ENCODE assay signal across 24 cellular contexts in genomic region chr22:29012923-29013322, GRCh38. TPM values are rescaled to one million over a fixed set of nuclear protein-coding genes. Genes with fewer than 3 reads are reported as not detected.
DNase-seq lines count a peak whose midpoint lies in the region; ATAC-seq, FAIRE-seq and TF ChIP-seq lines count a peak whose summit lies in the region.
"Had no signal": no experiment of that assay in that cellular context is flagged by ENCODE, and none has a peak within 500 bp of the region (broad histone marks: within the 10 kb centered on the region; RNA-seq: fewer than 3 reads in every experiment).

No MANE protein-coding gene starts in this region.

- TF ChIP-seq CTCF in HepG2 (CRISPR knock-in tag; IDR thresholded peaks at IDR 0.05), result no peak
- TF ChIP-seq CTCF in right lobe of liver (IDR thresholded peaks at IDR 0.05), result no peak
- TF ChIP-seq CTCF in Peyer's patch (IDR thresholded peaks at IDR 0.05), result no peak

- H3K79me1 ChIP-seq in mesenchymal stem cell (replicated peaks; ENCODE audit: low read length, poor library complexity, severe bottlenecking) (peaks cover 54% of the 10 kb centered on the region), trophoblast cell (ENCODE audit: low read length) (no peaks in the 10 kb centered on the region)

- H2BK120ac ChIP-seq in mesenchymal stem cell (ENCODE audit: low read depth, low read length) (no peak overlapping the region), trophoblast cell (ENCODE audit: insufficient read depth, low read length, poor library complexity) (no peak overlapping the region)

- in situ Hi-C loops in HepG2 (cut with HindIII; ENCODE audit: extremely low pct_ligation_motif_present, low pct_unique_long_range_greater_than_20kb), result no loop called here

- TF ChIP-seq RAD21 in HepG2 (CRISPR knock-in tag; IDR thresholded peaks at IDR 0.05), result no peak

- peaks cover 7 to 54% of the 10 kb centered on the region in 2 experiments for H3K36me3 ChIP-seq in HepG2 (replicated peaks in 1 of 2; ENCODE audit: control insufficient read depth in 1 of 2, insufficient read depth in 2 of 2, low read length in 2 of 2)
- H3K36me3 ChIP-seq in right lobe of liver, result no peaks in the 10 kb centered on the region
- no peaks in the 10 kb centered on the region for H3K36me3 ChIP-seq in mesenchymal stem cell (ENCODE audit: control insufficient read depth in 1 of 2, insufficient read depth in 2 of 2, low read depth in 1 of 2, low read length in 2 of 2)
- peaks cover 0 to 2% of the 10 kb centered on the region in 2 experiments for H3K36me3 ChIP-seq in trophoblast cell (ENCODE audit: control insufficient read depth in 1 of 2, insufficient read depth in 2 of 2, low read length in 2 of 2)
- H3K36me3 ChIP-seq in Peyer's patch, result no peaks in the 10 kb centered on the region
- H3K36me3 ChIP-seq: BE2C, MG63 had no signal

- H3K4me3 ChIP-seq in HepG2 (replicated peaks in 1 of 3; ENCODE audit: insufficient read depth in 1 of 3, low read depth in 2 of 3, low read length in 3 of 3) (no peak overlapping the region), right lobe of liver (no peak overlapping the region), mesenchymal stem cell (ENCODE audit: insufficient read depth in 1 of 2, low read depth in 1 of 2, low read length in 2 of 2) (no peak overlapping the region), trophoblast cell (ENCODE audit: low read depth, low read length) (no peak overlapping the region), Peyer's patch (no peak overlapping the region)
- H3K4me3 ChIP-seq: HAP-1, MG63 had no signal

- CTCF ChIA-PET in HepG2 (lab: Yijun Ruan, JAX; ENCODE audit: low intra/inter-chr PET ratio, low total read pairs), result no interaction called here

- H3K9me3 Mint-ChIP-seq in activated CD4-positive, alpha-beta T cell treated with anti-CD3 and anti-CD28 coated beads, Interleukin-2, amount 10 ng/mL, durations not matched to agents 24 days and 14 days, result peaks cover 3% of the 10 kb centered on the region
- H3K9me3 Mint-ChIP-seq: HFFc6 had no signal

- no peak overlapping the region for H4K8ac ChIP-seq in mesenchymal stem cell (ENCODE audit: low read length)
- H4K8ac ChIP-seq in trophoblast cell (ENCODE audit: low read depth, low read length), result no peak overlapping the region

- no peak for DNase-seq in HepG2 (ENCODE audit: low spot score)
- no peak for DNase-seq in right lobe of liver
- no peak for DNase-seq in mesenchymal stem cell
- no peak for DNase-seq in trophoblast cell
- no peak for DNase-seq in superior temporal gyrus (ENCODE audit: extremely low spot score)
- DNase-seq in activated CD4-positive, alpha-beta T cell treated with anti-CD3 and anti-CD28 coated beads, Interleukin-2, amount 10 ng/mL, durations not matched to agents 24 days and 14 days, result no peak
- no peak for DNase-seq in Peyer's patch
- DNase-seq: 8988T; ACHN; BE2C; CD8-positive, alpha-beta memory T cell; DMS79 treated with DMSO at 0.1 percent for 48 hours; GF-D8; GOT3; HFFc6; IMR-90; KG1; MG63; NCI-H2029; NCI-H69 had no signal

- 0 out of 2 replicates have a peak, but pooled peaks cover 4% of the 10 kb centered on the region for H4K20me1 ChIP-seq in HepG2 (ENCODE audit: insufficient read depth, low read length)

- H2BK12ac ChIP-seq in mesenchymal stem cell (ENCODE audit: low read length in 2 of 2), result no peak overlapping the region
- no peak overlapping the region for H2BK12ac ChIP-seq in trophoblast cell (ENCODE audit: low read length)

- H3K23ac ChIP-seq in mesenchymal stem cell (ENCODE audit: low read length in 2 of 2) (no peak overlapping the region), trophoblast cell (ENCODE audit: low read length) (peak overlapping the region; percentile 41)

- H4K12ac ChIP-seq in trophoblast cell (ENCODE audit: low read depth, low read length), result no peak overlapping the region

- intact Hi-C loops in HepG2 (cut with micrococcal nuclease; ENCODE audit: unreplicated experiment) (no loop called here), right lobe of liver (cut with DNase I) (no loop called here)
- intact Hi-C loops in activated CD4-positive, alpha-beta T cell treated with anti-CD3 and anti-CD28 coated beads, Interleukin-2, amount 10 ng/mL, durations not matched to agents 24 days and 14 days (cut with micrococcal nuclease), result no loop called here

- TF ChIP-seq POLR2A in HepG2 (IDR thresholded peaks at IDR 0.05; ENCODE audit: insufficient read depth in 1 of 2, low read depth in 2 of 2, low read length in 2 of 2) (no peak), right lobe of liver (IDR thresholded peaks at IDR 0.05) (no peak), Peyer's patch (IDR thresholded peaks at IDR 0.05) (no peak)

- H3K27me3 Mint-ChIP-seq in activated CD4-positive, alpha-beta T cell treated with anti-CD3 and anti-CD28 coated beads, Interleukin-2, amount 10 ng/mL, durations not matched to agents 24 days and 14 days, result peaks cover 28% of the 10 kb centered on the region

- no peak overlapping the region for H3K9ac ChIP-seq in HepG2 (ENCODE audit: insufficient read depth, low read depth, low read length)
- H3K9ac ChIP-seq in mesenchymal stem cell (ENCODE audit: low read length), result no peak overlapping the region
- H3K9ac ChIP-seq in trophoblast cell (ENCODE audit: low read length), result peak overlapping the region; percentile 44

- no peak overlapping the region for H3K27ac Mint-ChIP-seq in activated CD4-positive, alpha-beta T cell treated with anti-CD3 and anti-CD28 coated beads, Interleukin-2, amount 10 ng/mL, durations not matched to agents 24 days and 14 days
- H3K27ac Mint-ChIP-seq: CD14-positive monocyte; CD8-positive, alpha-beta memory T cell; HFFc6 had no signal

- no TSS peak for BruUV-seq in HepG2 (replicated peaks; lab: Mats Ljungman, UMichigan)

- peaks cover 98% of the 10 kb centered on the region for H3K4me1 ChIP-seq in HepG2 (ENCODE audit: insufficient read depth, low read length)
- peaks cover 0 to 33% (median 8%) of the 10 kb centered on the region in 4 donors for H3K4me1 ChIP-seq in right lobe of liver
- H3K4me1 ChIP-seq in mesenchymal stem cell (ENCODE audit: control insufficient read depth, insufficient read depth, low read depth, low read length), result peaks cover 11% of the 10 kb centered on the region
- no peaks in the 10 kb centered on the region for H3K4me1 ChIP-seq in trophoblast cell (ENCODE audit: control insufficient read depth in 1 of 2, insufficient read depth in 2 of 2, low read length in 2 of 2)
- H3K4me1 ChIP-seq in Peyer's patch, result peaks cover 0 to 22% (median 0%) of the 10 kb centered on the region in 4 donors
- H3K4me1 ChIP-seq: BE2C had no signal

- H3K9me3 ChIP-seq in HepG2 (ENCODE audit: low read length), result no peaks in the 10 kb centered on the region
- no peaks in the 10 kb centered on the region for H3K9me3 ChIP-seq in right lobe of liver
- no peaks in the 10 kb centered on the region for H3K9me3 ChIP-seq in mesenchymal stem cell (ENCODE audit: control insufficient read depth, low read length)
- peaks cover 1% of the 10 kb centered on the region for H3K9me3 ChIP-seq in trophoblast cell (ENCODE audit: insufficient read depth, low read depth, low read length)
- H3K9me3 ChIP-seq in Peyer's patch, result no peaks in the 10 kb centered on the region
- H3K9me3 ChIP-seq: BE2C, HAP-1, MG63 had no signal

- H3K4ac ChIP-seq in mesenchymal stem cell (ENCODE audit: low read depth in 1 of 2, low read length in 2 of 2) (no peak overlapping the region), trophoblast cell (ENCODE audit: low read depth, low read length) (no peak overlapping the region)

- H3K4me1 Mint-ChIP-seq in activated CD4-positive, alpha-beta T cell treated with anti-CD3 and anti-CD28 coated beads, Interleukin-2, amount 10 ng/mL, durations not matched to agents 24 days and 14 days, result peaks cover 6% of the 10 kb centered on the region
- H3K4me1 Mint-ChIP-seq: CD14-positive monocyte had no signal

- H3K18ac ChIP-seq in mesenchymal stem cell (ENCODE audit: low read depth in 1 of 2, low read length in 2 of 2) (no peak overlapping the region), trophoblast cell (ENCODE audit: low read length) (no peak overlapping the region)

- H2BK5ac ChIP-seq in mesenchymal stem cell (ENCODE audit: low read depth, low read length, poor library complexity, severe bottlenecking), result no peak overlapping the region
- no peak overlapping the region for H2BK5ac ChIP-seq in trophoblast cell (ENCODE audit: low read depth, low read length, poor library complexity)

- no peak for FAIRE-seq in HepG2 (lab: Jason Lieb, UNC)
- FAIRE-seq: GM12891 had no signal

- no peak overlapping the region for H2BK15ac ChIP-seq in mesenchymal stem cell (ENCODE audit: low read depth, poor library complexity, severe bottlenecking)

- TF ChIP-seq EP300 in HepG2 (IDR thresholded peaks at IDR 0.05; ENCODE audit: low read depth in 2 of 2, low read length in 2 of 2) (no peak), HepG2 (CRISPR knock-in tag; IDR thresholded peaks at IDR 0.05; ENCODE audit: borderline replicate concordance) (no peak)

- no peaks in the 10 kb centered on the region for H3K36me3 Mint-ChIP-seq in activated CD4-positive, alpha-beta T cell treated with anti-CD3 and anti-CD28 coated beads, Interleukin-2, amount 10 ng/mL, durations not matched to agents 24 days and 14 days (ENCODE audit: low read depth)
- H3K36me3 Mint-ChIP-seq: CD14-positive monocyte had no signal

- H2AFZ ChIP-seq in HepG2 (ENCODE audit: low read length) (no peak overlapping the region), mesenchymal stem cell (ENCODE audit: low read depth, low read length) (no peak overlapping the region), trophoblast cell (ENCODE audit: insufficient read depth, low read length, poor library complexity) (no peak overlapping the region)

- H3K4me2 ChIP-seq in HepG2 (ENCODE audit: low read depth, low read length), result no peak overlapping the region
- H3K4me2 ChIP-seq in mesenchymal stem cell (ENCODE audit: low read length, poor library complexity, severe bottlenecking), result no peak overlapping the region
- no peak overlapping the region for H3K4me2 ChIP-seq in trophoblast cell (ENCODE audit: low read length)

- ATAC-seq in HepG2 (no peak), right lobe of liver (no peak)

- H2AK5ac ChIP-seq in mesenchymal stem cell (ENCODE audit: low read length, severe bottlenecking) (peak overlapping the region; percentile 47), trophoblast cell (ENCODE audit: low read length) (no peak overlapping the region)

- POLR2A ChIA-PET in HepG2 (lab: Yijun Ruan, JAX), result interaction anchor here (1.4 to 2.8 kb wide), 2 partner anchors 8 to 9 kb away, joined by 5 to 13 read pairs; no protein-coding TSS in a partner anchor

- H3K79me2 ChIP-seq in HepG2 (ENCODE audit: insufficient read depth, low read length), result peaks cover 90% of the 10 kb centered on the region
- no peaks in the 10 kb centered on the region for H3K79me2 ChIP-seq in trophoblast cell (ENCODE audit: control insufficient read depth, insufficient read depth, low read length, poor library complexity)

- 91% methylated on average over 5 of the region's 5 CpGs for WGBS in HepG2 (ENCODE audit: low lambda C conversion rate)
- WGBS in right lobe of liver (ENCODE audit: insufficient coverage, low coverage, low lambda C conversion rate, missing lambda C conversion rate), result 100% methylated on average over 3 of the region's 5 CpGs
- WGBS in mesenchymal stem cell, result 97% methylated on average over 5 of the region's 5 CpGs
- no CpG with 5 or more reads among the region's 5 CpGs for WGBS in trophoblast cell (ENCODE audit: extremely low coverage, insufficient coverage, insufficient read length)

- H3K4me3 Mint-ChIP-seq in activated CD4-positive, alpha-beta T cell treated with anti-CD3 and anti-CD28 coated beads, Interleukin-2, amount 10 ng/mL, durations not matched to agents 24 days and 14 days, result no peak overlapping the region
- H3K4me3 Mint-ChIP-seq: CD14-positive monocyte; CD8-positive, alpha-beta memory T cell; HFFc6 had no signal

- H3K27me3 ChIP-seq in HepG2 (ENCODE audit: control insufficient read depth in 1 of 2, insufficient read depth in 2 of 2, low read length in 2 of 2) (no peaks in the 10 kb centered on the region), right lobe of liver (no peaks in the 10 kb centered on the region), mesenchymal stem cell (ENCODE audit: control insufficient read depth in 1 of 2, insufficient read depth in 1 of 2, low read length in 2 of 2) (no peaks in the 10 kb centered on the region), trophoblast cell (ENCODE audit: insufficient read depth, low read length) (no peaks in the 10 kb centered on the region), Peyer's patch (no peaks in the 10 kb centered on the region)
- H3K27me3 ChIP-seq: BE2C, MG63 had no signal

- H3K14ac ChIP-seq in mesenchymal stem cell (ENCODE audit: low read length in 2 of 2) (no peak overlapping the region), trophoblast cell (ENCODE audit: low read length) (no peak overlapping the region)

- H4K91ac ChIP-seq in mesenchymal stem cell (ENCODE audit: low read length) (no peak overlapping the region), trophoblast cell (ENCODE audit: low read depth, low read length) (no peak overlapping the region)

- H3K27ac ChIP-seq in HepG2 (ENCODE audit: extremely low read length, insufficient read depth, low read length), result peak overlapping the region; percentile 13
- no peak overlapping the region for H3K27ac ChIP-seq in right lobe of liver
- H3K27ac ChIP-seq in mesenchymal stem cell (ENCODE audit: low read length, poor library complexity, severe bottlenecking), result no peak overlapping the region
- no peak overlapping the region for H3K27ac ChIP-seq in trophoblast cell (ENCODE audit: low read depth, low read length)
- H3K27ac ChIP-seq in Peyer's patch, result peak overlapping the region in 1 of 4 donors; percentile 40

RNA-seq across cellular contexts. Expression of gene C22orf31, which starts 48.7 kb away (rescaled TPM):
- not detected in 2 replicates for total RNA-seq in HepG2 (2016; rRNA removed; fragmentation: Illumina TruSeq; extraction: Trizol)
- total RNA-seq in HepG2 (2016; cell fraction: cytosol; rRNA removed; fragmentation: Illumina TruSeq; extraction: Trizol; ENCODE audit: low read depth), result not detected in 2 replicates
- 0.19 TPM in 1 of 2 replicates, not detected in the other for total RNA-seq in HepG2 (2016; cell fraction: insoluble cytoplasmic fraction; rRNA removed; fragmentation: Illumina TruSeq; extraction: Trizol)
- not detected in 2 replicates for total RNA-seq in HepG2 (2016; cell fraction: membrane; rRNA removed; fragmentation: Illumina TruSeq; extraction: Trizol)
- total RNA-seq in HepG2 (2016; cell fraction: nucleus; rRNA removed; fragmentation: Illumina TruSeq; extraction: Trizol), result not detected in 2 replicates
- polyA plus RNA-seq in HepG2 (2011; rRNA removed), result not detected in 2 replicates
- polyA plus RNA-seq in HepG2 (2011; cell fraction: cytosol; rRNA removed), result not detected in 2 replicates
- polyA plus RNA-seq in HepG2 (2011; cell fraction: nucleus; rRNA removed), result not detected in 2 replicates
- not detected in 2 replicates for polyA plus RNA-seq in HepG2 (2012)
- 0.25 TPM in 1 of 2 replicates, not detected in the other for polyA plus RNA-seq in HepG2 (2016; cell fraction: cytosol; fragmentation: Illumina TruSeq; extraction: Trizol; ENCODE audit: low read depth)
- not detected in 2 replicates for polyA plus RNA-seq in HepG2 (2016; cell fraction: insoluble cytoplasmic fraction; fragmentation: Illumina TruSeq; extraction: Trizol; ENCODE audit: low read depth)
- polyA plus RNA-seq in HepG2 (2016; cell fraction: membrane; fragmentation: Illumina TruSeq; extraction: Trizol; ENCODE audit: low read depth), result not detected in 2 replicates
- not detected in 2 replicates for polyA plus RNA-seq in HepG2 (2016; cell fraction: nucleus; fragmentation: Illumina TruSeq; extraction: Trizol; ENCODE audit: insufficient read depth, low read depth)
- not detected in 2 replicates for polyA minus RNA-seq in HepG2 (2011; rRNA and poly(A)+ RNA removed; ENCODE audit: low replicate concordance)
- polyA minus RNA-seq in HepG2 (2011; cell fraction: cytosol; rRNA and poly(A)+ RNA removed), result not detected in 2 replicates
- not detected in 2 replicates for polyA minus RNA-seq in HepG2 (2011; cell fraction: nucleus; rRNA and poly(A)+ RNA removed)
- not detected for total RNA-seq in right lobe of liver
- 0.19 TPM for polyA plus RNA-seq in mesenchymal stem cell (2013, experiment 1 of 2)
- 0.07 TPM for polyA plus RNA-seq in mesenchymal stem cell (2013, experiment 2 of 2)
- not detected in 2 replicates for polyA plus RNA-seq in trophoblast cell (2013)
- total RNA-seq in activated CD4-positive, alpha-beta T cell treated with anti-CD3 and anti-CD28 coated beads, Interleukin-2, amount 10 ng/mL, durations not matched to agents 24 days and 14 days, result not detected in 2 replicates
- total RNA-seq in Peyer's patch, result not detected
- total RNA-seq: CD8-positive, alpha-beta memory T cell; HFFc6; IMR-90; NCI-H460 had no signal
- polyA plus RNA-seq: CD14-positive monocyte; CD8-positive, alpha-beta memory T cell; IMR-90 had no signal

RNA-seq across cellular contexts. Expression of gene KREMEN1, which starts 59.9 kb away (rescaled TPM):
- total RNA-seq in HepG2 (2016; rRNA removed; fragmentation: Illumina TruSeq; extraction: Trizol) (10.2 and 13.8 TPM in 2 replicates), right lobe of liver (1 to 10 TPM; 1.7 to 6.7 (median 3.0) TPM), Peyer's patch (10 to 100 TPM in 3 of 4 donors, 1 to 10 TPM in 1; 8.2 to 32.2 (median 16.1) TPM)
- 1.6 and 2.8 TPM in 2 replicates for total RNA-seq in HepG2 (2016; cell fraction: cytosol; rRNA removed; fragmentation: Illumina TruSeq; extraction: Trizol; ENCODE audit: low read depth)
- 8.1 and 13.9 TPM in 2 replicates for total RNA-seq in HepG2 (2016; cell fraction: insoluble cytoplasmic fraction; rRNA removed; fragmentation: Illumina TruSeq; extraction: Trizol)
- 6.5 and 7.3 TPM in 2 replicates for total RNA-seq in HepG2 (2016; cell fraction: membrane; rRNA removed; fragmentation: Illumina TruSeq; extraction: Trizol)
- 10.2 and 12.6 TPM in 2 replicates for total RNA-seq in HepG2 (2016; cell fraction: nucleus; rRNA removed; fragmentation: Illumina TruSeq; extraction: Trizol)
- 8.9 and 9.8 TPM in 2 replicates for polyA plus RNA-seq in HepG2 (2011; rRNA removed)
- 8.5 and 10.8 TPM in 2 replicates for polyA plus RNA-seq in HepG2 (2011; cell fraction: cytosol; rRNA removed)
- 5.2 and 6.3 TPM in 2 replicates for polyA plus RNA-seq in HepG2 (2011; cell fraction: nucleus; rRNA removed)
- polyA plus RNA-seq in HepG2 (2012), result 5.6 and 7.9 TPM in 2 replicates
- polyA plus RNA-seq in HepG2 (2016; cell fraction: cytosol; fragmentation: Illumina TruSeq; extraction: Trizol; ENCODE audit: low read depth), result 1.5 TPM in 2 replicates
- 9.5 and 11.0 TPM in 2 replicates for polyA plus RNA-seq in HepG2 (2016; cell fraction: insoluble cytoplasmic fraction; fragmentation: Illumina TruSeq; extraction: Trizol; ENCODE audit: low read depth)
- 4.1 and 5.6 TPM in 2 replicates for polyA plus RNA-seq in HepG2 (2016; cell fraction: membrane; fragmentation: Illumina TruSeq; extraction: Trizol; ENCODE audit: low read depth)
- 20.4 and 21.5 TPM in 2 replicates for polyA plus RNA-seq in HepG2 (2016; cell fraction: nucleus; fragmentation: Illumina TruSeq; extraction: Trizol; ENCODE audit: insufficient read depth, low read depth)
- 1.5 and 13.8 TPM in 2 replicates for polyA minus RNA-seq in HepG2 (2011; rRNA and poly(A)+ RNA removed; ENCODE audit: low replicate concordance)
- polyA minus RNA-seq in HepG2 (2011; cell fraction: cytosol; rRNA and poly(A)+ RNA removed), result 5.3 and 6.3 TPM in 2 replicates
- 1.8 and 2.7 TPM in 2 replicates for polyA minus RNA-seq in HepG2 (2011; cell fraction: nucleus; rRNA and poly(A)+ RNA removed)
- 32.9 TPM for polyA plus RNA-seq in mesenchymal stem cell (2013, experiment 1 of 2)
- polyA plus RNA-seq in mesenchymal stem cell (2013, experiment 2 of 2), result 33.1 TPM
- polyA plus RNA-seq in trophoblast cell (2013), result 23.3 and 23.7 TPM in 2 replicates
- total RNA-seq in activated CD4-positive, alpha-beta T cell treated with anti-CD3 and anti-CD28 coated beads, Interleukin-2, amount 10 ng/mL, durations not matched to agents 24 days and 14 days, result not detected in 2 replicates
- polyA plus RNA-seq: CD8-positive, alpha-beta memory T cell had no signal
